ENCODE assay signal across 11 cellular contexts in the genomic region with DNA sequence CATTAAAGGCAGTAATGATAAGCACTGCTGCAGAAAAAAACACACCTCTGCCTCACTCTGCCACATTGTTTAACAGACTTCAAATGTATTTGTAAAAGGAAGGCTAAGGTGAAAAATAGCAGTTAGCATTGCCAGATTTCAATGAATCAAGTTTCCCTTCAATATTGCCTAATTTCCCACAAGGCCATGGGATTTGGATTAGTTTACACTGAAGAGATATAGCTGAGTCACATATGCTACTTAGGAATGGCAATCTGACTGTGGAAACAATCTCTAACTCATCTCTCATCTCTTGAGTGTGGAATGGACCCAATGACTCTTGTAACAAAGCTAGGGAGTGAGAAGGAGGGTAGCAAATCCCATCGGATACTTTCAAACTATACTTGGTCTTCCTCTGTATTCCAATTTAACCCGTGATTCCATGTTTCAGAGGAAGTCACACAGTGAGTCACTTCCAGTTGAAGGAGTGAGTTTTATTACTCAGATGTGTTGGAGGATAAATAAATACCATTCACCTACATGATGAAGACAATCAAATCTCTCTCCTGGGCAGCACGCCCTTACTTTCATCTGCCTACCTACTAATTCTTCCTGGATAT. TPM values are rescaled to one million over a fixed set of nuclear protein-coding genes. Genes with fewer than 3 reads are reported as not detected.
DNase-seq lines count a peak whose midpoint lies in the region; ATAC-seq, FAIRE-seq and TF ChIP-seq lines count a peak whose summit lies in the region.
"Had no signal": no experiment of that assay in that cellular context is flagged by ENCODE, and none has a peak within 500 bp of the region (broad histone marks: within the 10 kb centered on the region; RNA-seq: fewer than 3 reads in every experiment).

No MANE protein-coding gene starts in this region.

- dilution Hi-C loops in endothelial cell of umbilical vein (cut with MboI; ENCODE audit: extremely low pct_ligation_motif_present, low sequenced_read_pairs) = no loop called here

- no peak overlapping the region for H4K8ac ChIP-seq in mesenchymal stem cell (ENCODE audit: low read length)

- no peak overlapping the region for H4K91ac ChIP-seq in mesenchymal stem cell (ENCODE audit: low read length)

- CTCF ChIA-PET in Panc1 (lab: Charles Lee) (no interaction called here), endothelial cell of umbilical vein (lab: Charles Lee) (interaction anchor here (0.6 to 1.9 kb wide), 7 partner anchors 12 to 123 kb away, joined by 3 to 10 read pairs (median 3); no protein-coding TSS in a partner anchor)

- H2BK5ac ChIP-seq in mesenchymal stem cell (ENCODE audit: low read depth, low read length, poor library complexity, severe bottlenecking) = no peak overlapping the region

- DNase-seq in AG10803 (ENCODE audit: low read depth) = peak; percentile 60
- peak; percentile 86 for DNase-seq in Panc1 (ENCODE audit: low read depth, low spot score)
- DNase-seq in endothelial cell of umbilical vein (ENCODE audit: low read depth, low spot score) = peak; percentile 93
- peak; percentile 85 for DNase-seq in mesenchymal stem cell
- no peak for DNase-seq in NCI-H526 (lab: John Stamatoyannopoulos, UW)
- no peak for DNase-seq in GM19238 (ENCODE audit: insufficient read length, low spot score)
- DNase-seq: activated B cell treated with CpG ODN at 0.5 μM for 24 hours, GOT3 had no signal

- TF ChIP-seq POLR2A in endothelial cell of umbilical vein (IDR thresholded peaks at IDR 0.05; ENCODE audit: low read depth, low read length) = peak; percentile 67

- ATAC-seq in Panc1 = peak; percentile 84
- ATAC-seq in GM21360 (IDR thresholded peaks at IDR 0.05; ENCODE audit: unreplicated experiment) = no peak
- ATAC-seq in HG03025 (IDR thresholded peaks at IDR 0.05; ENCODE audit: low FRiP score, unreplicated experiment) = no peak

- H3K79me2 ChIP-seq in endothelial cell of umbilical vein (ENCODE audit: control insufficient read depth, insufficient read depth, low read length) = peaks cover 24% of the 10 kb centered on the region

- TF ChIP-seq CTCF in AG10803 (conservative IDR thresholded peaks at IDR 0.05; ENCODE audit: low read length) (no peak), Panc1 (IDR thresholded peaks at IDR 0.05) (no peak), endothelial cell of umbilical vein (IDR thresholded peaks at IDR 0.05; ENCODE audit: extremely low read depth in 1 of 2, insufficient read depth in 1 of 2, low read depth in 1 of 2, low read length in 2 of 2) (no peak)

- peak overlapping the region in 1 of 2 experiments; percentile 98 for H2BK12ac ChIP-seq in mesenchymal stem cell (ENCODE audit: low read length in 2 of 2)

- 59% methylated on average over 2 of the region's 3 CpGs for WGBS in mesenchymal stem cell

- H3K4me2 ChIP-seq in endothelial cell of umbilical vein (ENCODE audit: insufficient read depth, low read length) (peak overlapping the region; percentile 61), mesenchymal stem cell (ENCODE audit: low read length, poor library complexity, severe bottlenecking) (no peak overlapping the region)

- H2BK15ac ChIP-seq in mesenchymal stem cell (ENCODE audit: low read depth, poor library complexity, severe bottlenecking) = no peak overlapping the region

- no peak overlapping the region for H3K4me3 ChIP-seq in AG10803 (ENCODE audit: low read length)
- no peak overlapping the region for H3K4me3 ChIP-seq in Panc1 (ENCODE audit: low read depth in 2 of 2, low read length in 2 of 2)
- H3K4me3 ChIP-seq in endothelial cell of umbilical vein (replicated peaks in 1 of 3; ENCODE audit: insufficient read depth in 1 of 3, low read depth in 1 of 3, low read length in 3 of 3) = peak overlapping the region in 1 of 3 experiments; percentile 4
- H3K4me3 ChIP-seq in mesenchymal stem cell (ENCODE audit: insufficient read depth in 1 of 2, low read depth in 1 of 2, low read length in 2 of 2) = peak overlapping the region in 1 of 2 experiments; percentile 16

- H2AFZ ChIP-seq in endothelial cell of umbilical vein (ENCODE audit: low read depth, low read length) = peak overlapping the region; percentile 10
- H2AFZ ChIP-seq in mesenchymal stem cell (ENCODE audit: low read depth, low read length) = no peak overlapping the region

- H3K4me1 ChIP-seq in Panc1 (ENCODE audit: control insufficient read depth, insufficient read depth, low read length) = peaks cover 41% of the 10 kb centered on the region
- peaks cover 61% of the 10 kb centered on the region for H3K4me1 ChIP-seq in endothelial cell of umbilical vein (ENCODE audit: control insufficient read depth, extremely low read depth, insufficient read depth, low read length)
- H3K4me1 ChIP-seq in mesenchymal stem cell (ENCODE audit: control insufficient read depth, insufficient read depth, low read depth, low read length) = no peaks in the 10 kb centered on the region

- H3K23ac ChIP-seq in mesenchymal stem cell (ENCODE audit: low read length in 2 of 2) = no peak overlapping the region

- H3K27ac ChIP-seq in Panc1 (ENCODE audit: low read length) = peak overlapping the region; percentile 63
- peak overlapping the region; percentile 84 for H3K27ac ChIP-seq in endothelial cell of umbilical vein (ENCODE audit: insufficient read depth, low read depth, low read length)
- peak overlapping the region; percentile 35 for H3K27ac ChIP-seq in mesenchymal stem cell (ENCODE audit: low read length, poor library complexity, severe bottlenecking)

- H3K36me3 ChIP-seq in Panc1 (ENCODE audit: control insufficient read depth, insufficient read depth, low read length) = no peaks in the 10 kb centered on the region
- H3K36me3 ChIP-seq in endothelial cell of umbilical vein (ENCODE audit: control insufficient read depth in 2 of 2, extremely low read depth in 1 of 2, insufficient read depth in 2 of 2, low read length in 2 of 2) = no peaks in the 10 kb centered on the region
- no peaks in the 10 kb centered on the region for H3K36me3 ChIP-seq in mesenchymal stem cell (ENCODE audit: control insufficient read depth in 1 of 2, insufficient read depth in 2 of 2, low read depth in 1 of 2, low read length in 2 of 2)

- H3K9ac ChIP-seq in endothelial cell of umbilical vein (replicated peaks; ENCODE audit: extremely low read depth, insufficient read depth, low read length) (peak overlapping the region; percentile 44), mesenchymal stem cell (ENCODE audit: low read length) (peak overlapping the region; percentile 40)

- no peak overlapping the region for H3K18ac ChIP-seq in mesenchymal stem cell (ENCODE audit: low read depth in 1 of 2, low read length in 2 of 2)

- POLR2A ChIA-PET in Panc1 (lab: Charles Lee) = no interaction called here
- POLR2A ChIA-PET in endothelial cell of umbilical vein (lab: Charles Lee) = interaction anchor here (1.4 kb wide), 1 partner anchor 264 kb away, joined by 3 read pairs; a partner anchor contains a TSS

- H2BK120ac ChIP-seq in mesenchymal stem cell (ENCODE audit: low read depth, low read length) = no peak overlapping the region

- no peaks in the 10 kb centered on the region for H3K9me1 ChIP-seq in endothelial cell of umbilical vein (replicated peaks; ENCODE audit: control insufficient read depth, extremely low read depth, insufficient read depth, low read length)

- no peak overlapping the region for H3K14ac ChIP-seq in mesenchymal stem cell (ENCODE audit: low read length in 2 of 2)

- in situ Hi-C loops in Panc1 (cut with HindIII; ENCODE audit: low pct_unique_long_range_greater_than_20kb, low sequenced_read_pairs) = no loop called here

- H3K9me3 ChIP-seq in Panc1 (ENCODE audit: control insufficient read depth, insufficient read depth, low read depth, low read length) = no peaks in the 10 kb centered on the region
- H3K9me3 ChIP-seq in endothelial cell of umbilical vein (replicated peaks; ENCODE audit: control insufficient read depth, insufficient read depth, low read length) = no peaks in the 10 kb centered on the region
- no peaks in the 10 kb centered on the region for H3K9me3 ChIP-seq in mesenchymal stem cell (ENCODE audit: control insufficient read depth, low read length)

- intact Hi-C loops in Panc1 (cut with micrococcal nuclease; ENCODE audit: unreplicated experiment) (no loop called here), endothelial cell of umbilical vein (cut with micrococcal nuclease) (loop anchor here (2.0 kb wide), 1 partner anchor 28 kb away; no protein-coding TSS in a partner anchor)

- peaks cover 26% of the 10 kb centered on the region for H3K79me1 ChIP-seq in mesenchymal stem cell (replicated peaks; ENCODE audit: low read length, poor library complexity, severe bottlenecking)

- no peak overlapping the region for H2AK5ac ChIP-seq in mesenchymal stem cell (ENCODE audit: low read length, severe bottlenecking)

- H3K4ac ChIP-seq in mesenchymal stem cell (ENCODE audit: low read depth in 1 of 2, low read length in 2 of 2) = peak overlapping the region in 1 of 2 experiments; percentile 82

- H4K20me1 ChIP-seq in endothelial cell of umbilical vein (replicated peaks; ENCODE audit: control insufficient read depth, extremely low read depth, insufficient read depth, low read length) = no peaks in the 10 kb centered on the region

- FAIRE-seq in endothelial cell of umbilical vein (lab: Jason Lieb, UNC) = peak; percentile 86

- no peaks in the 10 kb centered on the region for H3K27me3 ChIP-seq in Panc1 (ENCODE audit: control insufficient read depth, insufficient read depth, low read length)
- H3K27me3 ChIP-seq in endothelial cell of umbilical vein (ENCODE audit: control insufficient read depth in 2 of 2, insufficient read depth in 2 of 2, low read length in 2 of 2) = no peaks in the 10 kb centered on the region
- no peaks in the 10 kb centered on the region for H3K27me3 ChIP-seq in mesenchymal stem cell (ENCODE audit: control insufficient read depth in 1 of 2, insufficient read depth in 1 of 2, low read length in 2 of 2)

- BruUV-seq in Panc1 (replicated peaks; lab: Mats Ljungman, UMichigan) = no TSS peak
- BruUV-seq in endothelial cell of umbilical vein (replicated peaks; lab: Mats Ljungman, UMichigan) = no TSS peak

TF ChIP-seq in endothelial cell of umbilical vein, 7 proteins besides CTCF, POLR2A, EP300 and RAD21 (continues in another document):
- TF ChIP-seq JUN (IDR thresholded peaks at IDR 0.05; ENCODE audit: borderline replicate concordance, insufficient read depth, insufficient read length, low read depth) (peak; percentile 91), EZH2 (IDR thresholded peaks at IDR 0.05; ENCODE audit: borderline replicate concordance, low read depth, low read length, severe bottlenecking) (no peak)

RNA-seq across cellular contexts. Expression of a gene that starts 5.1 kb away (rescaled TPM):
- total RNA-seq in Panc1 (2021; ENCODE audit: unreplicated experiment) = 36.3 TPM
- 12.5 TPM for polyA plus RNA-seq in Panc1 (2012; ENCODE audit: insufficient read length)
- 24.2 and 25.2 TPM in 2 replicates for total RNA-seq in endothelial cell of umbilical vein
- 2.9 and 3.9 TPM in 2 replicates for polyA plus RNA-seq in endothelial cell of umbilical vein
- 4.7 and 4.8 TPM in 2 replicates for polyA plus RNA-seq in endothelial cell of umbilical vein (2011; cell fraction: cytosol; rRNA removed)
- polyA plus RNA-seq in endothelial cell of umbilical vein (2011; cell fraction: nucleus; rRNA removed) = 10.8 and 12.9 TPM in 2 replicates
- 23.5 and 24.6 TPM in 2 replicates for polyA plus RNA-seq in endothelial cell of umbilical vein (2012)
- polyA minus RNA-seq in endothelial cell of umbilical vein = 8.4 and 10.5 TPM in 2 replicates
- 1.2 TPM for polyA minus RNA-seq in endothelial cell of umbilical vein (2011; cell fraction: cytosol; rRNA and poly(A)+ RNA removed)
- 6.4 and 8.8 TPM in 2 replicates for polyA minus RNA-seq in endothelial cell of umbilical vein (2011; cell fraction: nucleus; rRNA and poly(A)+ RNA removed)
- 8.3 TPM for polyA plus RNA-seq in mesenchymal stem cell (2013, experiment 1 of 2)
- 9.6 TPM for polyA plus RNA-seq in mesenchymal stem cell (2013, experiment 2 of 2)
- total RNA-seq: myocyte had no signal

Comparison
In these comparisons a context has a peak if more than half of its experiments do, and no peak if none do; other contexts are left out.
1. DNase-seq: peak in AG10803 (single experiment), Panc1 (single experiment), endothelial cell of umbilical vein (single experiment) and mesenchymal stem cell (single experiment); none in NCI-H526 (0 of 2) and GM19238 (single experiment).
2. Peak in every context shown above with its lines, with median percentiles within 50 percentile points of each other: H3K27ac ChIP-seq.